In genomic region chr16:70682239-70683145, GRCh38 we compare ENCODE assay signal across 1 cellular context.
TF ChIP-seq lines count a peak whose summit lies in the region.

No MANE protein-coding gene starts in this region.

TF ChIP-seq in HepG2, 621 proteins besides CTCF, POLR2A, EP300 and RAD21 (continued from another document and continues in another):
- TF ChIP-seq, protein P1, sequence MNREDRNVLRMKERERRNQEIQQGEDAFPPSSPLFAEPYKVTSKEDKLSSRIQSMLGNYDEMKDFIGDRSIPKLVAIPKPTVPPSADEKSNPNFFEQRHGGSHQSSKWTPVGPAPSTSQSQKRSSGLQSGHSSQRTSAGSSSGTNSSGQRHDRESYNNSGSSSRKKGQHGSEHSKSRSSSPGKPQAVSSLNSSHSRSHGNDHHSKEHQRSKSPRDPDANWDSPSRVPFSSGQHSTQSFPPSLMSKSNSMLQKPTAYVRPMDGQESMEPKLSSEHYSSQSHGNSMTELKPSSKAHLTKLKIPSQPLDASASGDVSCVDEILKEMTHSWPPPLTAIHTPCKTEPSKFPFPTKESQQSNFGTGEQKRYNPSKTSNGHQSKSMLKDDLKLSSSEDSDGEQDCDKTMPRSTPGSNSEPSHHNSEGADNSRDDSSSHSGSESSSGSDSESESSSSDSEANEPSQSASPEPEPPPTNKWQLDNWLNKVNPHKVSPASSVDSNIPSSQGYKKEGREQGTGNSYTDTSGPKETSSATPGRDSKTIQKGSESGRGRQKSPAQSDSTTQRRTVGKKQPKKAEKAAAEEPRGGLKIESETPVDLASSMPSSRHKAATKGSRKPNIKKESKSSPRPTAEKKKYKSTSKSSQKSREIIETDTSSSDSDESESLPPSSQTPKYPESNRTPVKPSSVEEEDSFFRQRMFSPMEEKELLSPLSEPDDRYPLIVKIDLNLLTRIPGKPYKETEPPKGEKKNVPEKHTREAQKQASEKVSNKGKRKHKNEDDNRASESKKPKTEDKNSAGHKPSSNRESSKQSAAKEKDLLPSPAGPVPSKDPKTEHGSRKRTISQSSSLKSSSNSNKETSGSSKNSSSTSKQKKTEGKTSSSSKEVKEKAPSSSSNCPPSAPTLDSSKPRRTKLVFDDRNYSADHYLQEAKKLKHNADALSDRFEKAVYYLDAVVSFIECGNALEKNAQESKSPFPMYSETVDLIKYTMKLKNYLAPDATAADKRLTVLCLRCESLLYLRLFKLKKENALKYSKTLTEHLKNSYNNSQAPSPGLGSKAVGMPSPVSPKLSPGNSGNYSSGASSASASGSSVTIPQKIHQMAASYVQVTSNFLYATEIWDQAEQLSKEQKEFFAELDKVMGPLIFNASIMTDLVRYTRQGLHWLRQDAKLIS (CRISPR knock-in tag; IDR thresholded peaks at IDR 0.05): no peak; the same call in 1 of the 2 replicates
- TF ChIP-seq, protein P2, sequence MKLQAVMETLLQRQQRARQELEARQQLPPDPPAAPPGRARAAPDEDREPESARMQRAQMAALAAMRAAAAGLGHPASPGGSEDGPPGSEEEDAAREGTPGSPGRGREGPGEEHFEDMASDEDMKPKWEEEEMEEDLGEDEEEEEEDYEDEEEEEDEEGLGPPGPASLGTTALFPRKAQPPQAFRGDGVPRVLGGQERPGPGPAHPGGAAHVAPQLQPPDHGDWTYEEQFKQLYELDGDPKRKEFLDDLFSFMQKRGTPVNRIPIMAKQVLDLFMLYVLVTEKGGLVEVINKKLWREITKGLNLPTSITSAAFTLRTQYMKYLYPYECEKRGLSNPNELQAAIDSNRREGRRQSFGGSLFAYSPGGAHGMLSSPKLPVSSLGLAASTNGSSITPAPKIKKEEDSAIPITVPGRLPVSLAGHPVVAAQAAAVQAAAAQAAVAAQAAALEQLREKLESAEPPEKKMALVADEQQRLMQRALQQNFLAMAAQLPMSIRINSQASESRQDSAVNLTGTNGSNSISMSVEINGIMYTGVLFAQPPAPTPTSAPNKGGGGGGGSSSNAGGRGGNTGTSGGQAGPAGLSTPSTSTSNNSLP (IDR thresholded peaks at IDR 0.05; ENCODE audit: low read depth, low read length): no peak
- TF ChIP-seq CENPX (CRISPR knock-in tag; IDR thresholded peaks at IDR 0.05) (no peak), SIX1 (CRISPR knock-in tag; IDR thresholded peaks at IDR 0.05; ENCODE audit: borderline replicate concordance) (no peak), SMARCC2 (IDR thresholded peaks at IDR 0.05) (no peak), ZFP82 (CRISPR knock-in tag; IDR thresholded peaks at IDR 0.05; ENCODE audit: borderline replicate concordance) (no peak; the same call in 1 of the 2 replicates), SNAI1 (CRISPR knock-in tag; IDR thresholded peaks at IDR 0.05; ENCODE audit: borderline replicate concordance) (no peak), JARID2 (CRISPR knock-in tag; IDR thresholded peaks at IDR 0.05; ENCODE audit: insufficient replicate concordance) (no peak), ZNF251 (CRISPR knock-in tag; IDR thresholded peaks at IDR 0.05) (no peak), MZF1 (CRISPR knock-in tag; IDR thresholded peaks at IDR 0.05; ENCODE audit: borderline replicate concordance) (no peak), ZNF891 (CRISPR knock-in tag; IDR thresholded peaks at IDR 0.05) (no peak), AGO1 (IDR thresholded peaks at IDR 0.05; ENCODE audit: low read depth, low read length, poor library complexity, severe bottlenecking) (peak; percentile 2), ZNF263 (CRISPR knock-in tag; IDR thresholded peaks at IDR 0.05) (no peak), NR2C2 (CRISPR knock-in tag; IDR thresholded peaks at IDR 0.05; ENCODE audit: borderline replicate concordance) (no peak), TBX3 (IDR thresholded peaks at IDR 0.05; ENCODE audit: borderline replicate concordance) (no peak), CENPT (CRISPR knock-in tag; IDR thresholded peaks at IDR 0.05; ENCODE audit: low read depth) (0 out of 2 replicates have a peak, but pooled peaks have one; percentile 39), HOXA9 (CRISPR knock-in tag; IDR thresholded peaks at IDR 0.05; ENCODE audit: borderline replicate concordance) (no peak), REXO4 (CRISPR knock-in tag; IDR thresholded peaks at IDR 0.05; ENCODE audit: borderline replicate concordance) (no peak), SRF (IDR thresholded peaks at IDR 0.05; ENCODE audit: low read depth, low read length) (no peak), NKX3-1 (CRISPR knock-in tag; IDR thresholded peaks at IDR 0.05) (0 out of 2 replicates have a peak, but pooled peaks have one; percentile 14), MAF1 (CRISPR knock-in tag; IDR thresholded peaks at IDR 0.05; ENCODE audit: borderline replicate concordance) (no peak), SP1 (IDR thresholded peaks at IDR 0.05) (no peak), SP1 (CRISPR knock-in tag; IDR thresholded peaks at IDR 0.05) (no peak), HINFP (CRISPR knock-in tag; IDR thresholded peaks at IDR 0.05; ENCODE audit: low read depth) (peak; percentile 29; the same call in 1 of the 2 replicates), ZBTB7A (CRISPR knock-in tag; IDR thresholded peaks at IDR 0.05) (peak; percentile 7; the same call in 1 of the 2 replicates), ZBTB49 (CRISPR knock-in tag; IDR thresholded peaks at IDR 0.05; ENCODE audit: borderline replicate concordance) (no peak), SSRP1 (CRISPR knock-in tag; IDR thresholded peaks at IDR 0.05) (0 out of 2 replicates have a peak, but pooled peaks have one; percentile 24), AKAP8 (CRISPR knock-in tag; IDR thresholded peaks at IDR 0.05) (no peak), ZNF724P (CRISPR knock-in tag; IDR thresholded peaks at IDR 0.05; ENCODE audit: borderline replicate concordance) (no peak), HNRNPK (IDR thresholded peaks at IDR 0.05; ENCODE audit: low read depth, low read length, poor library complexity, severe bottlenecking) (no peak), MBNL3 (CRISPR knock-in tag; conservative IDR thresholded peaks at IDR 0.05) (no peak), ATF7-NPFF (CRISPR knock-in tag; IDR thresholded peaks at IDR 0.05; ENCODE audit: low read depth) (no peak), CCDC6 (CRISPR knock-in tag; IDR thresholded peaks at IDR 0.05) (0 out of 2 replicates have a peak, but pooled peaks have one; percentile 21), ARNT2 (CRISPR knock-in tag; IDR thresholded peaks at IDR 0.05; ENCODE audit: low read depth) (no peak), ZNF296 (CRISPR knock-in tag; conservative IDR thresholded peaks at IDR 0.05) (no peak; the same call in 1 of the 2 replicates)
- TF ChIP-seq, protein P3, sequence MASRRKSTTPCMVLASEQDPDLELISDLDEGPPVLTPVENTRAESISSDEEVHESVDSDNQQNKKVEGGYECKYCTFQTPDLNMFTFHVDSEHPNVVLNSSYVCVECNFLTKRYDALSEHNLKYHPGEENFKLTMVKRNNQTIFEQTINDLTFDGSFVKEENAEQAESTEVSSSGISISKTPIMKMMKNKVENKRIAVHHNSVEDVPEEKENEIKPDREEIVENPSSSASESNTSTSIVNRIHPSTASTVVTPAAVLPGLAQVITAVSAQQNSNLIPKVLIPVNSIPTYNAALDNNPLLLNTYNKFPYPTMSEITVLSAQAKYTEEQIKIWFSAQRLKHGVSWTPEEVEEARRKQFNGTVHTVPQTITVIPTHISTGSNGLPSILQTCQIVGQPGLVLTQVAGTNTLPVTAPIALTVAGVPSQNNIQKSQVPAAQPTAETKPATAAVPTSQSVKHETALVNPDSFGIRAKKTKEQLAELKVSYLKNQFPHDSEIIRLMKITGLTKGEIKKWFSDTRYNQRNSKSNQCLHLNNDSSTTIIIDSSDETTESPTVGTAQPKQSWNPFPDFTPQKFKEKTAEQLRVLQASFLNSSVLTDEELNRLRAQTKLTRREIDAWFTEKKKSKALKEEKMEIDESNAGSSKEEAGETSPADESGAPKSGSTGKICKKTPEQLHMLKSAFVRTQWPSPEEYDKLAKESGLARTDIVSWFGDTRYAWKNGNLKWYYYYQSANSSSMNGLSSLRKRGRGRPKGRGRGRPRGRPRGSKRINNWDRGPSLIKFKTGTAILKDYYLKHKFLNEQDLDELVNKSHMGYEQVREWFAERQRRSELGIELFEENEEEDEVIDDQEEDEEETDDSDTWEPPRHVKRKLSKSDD (CRISPR knock-in tag; IDR thresholded peaks at IDR 0.05; ENCODE audit: low read depth): no peak; the same call in 1 of the 2 replicates
- TF ChIP-seq, protein P4, sequence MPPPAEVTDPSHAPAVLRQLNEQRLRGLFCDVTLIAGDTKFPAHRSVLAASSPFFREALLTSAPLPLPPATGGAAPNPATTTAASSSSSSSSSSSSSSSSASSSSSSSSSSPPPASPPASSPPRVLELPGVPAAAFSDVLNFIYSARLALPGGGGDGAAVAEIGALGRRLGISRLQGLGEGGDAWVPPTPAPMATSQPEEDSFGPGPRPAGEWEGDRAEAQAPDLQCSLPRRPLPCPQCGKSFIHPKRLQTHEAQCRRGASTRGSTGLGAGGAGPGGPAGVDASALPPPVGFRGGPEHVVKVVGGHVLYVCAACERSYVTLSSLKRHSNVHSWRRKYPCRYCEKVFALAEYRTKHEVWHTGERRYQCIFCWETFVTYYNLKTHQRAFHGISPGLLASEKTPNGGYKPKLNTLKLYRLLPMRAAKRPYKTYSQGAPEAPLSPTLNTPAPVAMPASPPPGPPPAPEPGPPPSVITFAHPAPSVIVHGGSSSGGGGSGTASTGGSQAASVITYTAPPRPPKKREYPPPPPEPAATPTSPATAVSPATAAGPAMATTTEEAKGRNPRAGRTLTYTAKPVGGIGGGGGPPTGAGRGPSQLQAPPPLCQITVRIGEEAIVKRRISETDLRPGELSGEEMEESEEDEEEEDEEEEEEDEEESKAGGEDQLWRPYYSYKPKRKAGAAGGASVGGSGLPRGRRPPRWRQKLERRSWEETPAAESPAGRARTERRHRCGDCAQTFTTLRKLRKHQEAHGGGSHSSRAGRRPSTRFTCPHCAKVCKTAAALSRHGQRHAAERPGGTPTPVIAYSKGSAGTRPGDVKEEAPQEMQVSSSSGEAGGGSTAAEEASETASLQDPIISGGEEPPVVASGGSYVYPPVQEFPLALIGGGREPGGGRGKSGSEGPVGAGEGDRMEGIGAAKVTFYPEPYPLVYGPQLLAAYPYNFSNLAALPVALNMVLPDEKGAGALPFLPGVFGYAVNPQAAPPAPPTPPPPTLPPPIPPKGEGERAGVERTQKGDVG (CRISPR knock-in tag; IDR thresholded peaks at IDR 0.05; ENCODE audit: borderline replicate concordance): no peak
- TF ChIP-seq, protein P5, sequence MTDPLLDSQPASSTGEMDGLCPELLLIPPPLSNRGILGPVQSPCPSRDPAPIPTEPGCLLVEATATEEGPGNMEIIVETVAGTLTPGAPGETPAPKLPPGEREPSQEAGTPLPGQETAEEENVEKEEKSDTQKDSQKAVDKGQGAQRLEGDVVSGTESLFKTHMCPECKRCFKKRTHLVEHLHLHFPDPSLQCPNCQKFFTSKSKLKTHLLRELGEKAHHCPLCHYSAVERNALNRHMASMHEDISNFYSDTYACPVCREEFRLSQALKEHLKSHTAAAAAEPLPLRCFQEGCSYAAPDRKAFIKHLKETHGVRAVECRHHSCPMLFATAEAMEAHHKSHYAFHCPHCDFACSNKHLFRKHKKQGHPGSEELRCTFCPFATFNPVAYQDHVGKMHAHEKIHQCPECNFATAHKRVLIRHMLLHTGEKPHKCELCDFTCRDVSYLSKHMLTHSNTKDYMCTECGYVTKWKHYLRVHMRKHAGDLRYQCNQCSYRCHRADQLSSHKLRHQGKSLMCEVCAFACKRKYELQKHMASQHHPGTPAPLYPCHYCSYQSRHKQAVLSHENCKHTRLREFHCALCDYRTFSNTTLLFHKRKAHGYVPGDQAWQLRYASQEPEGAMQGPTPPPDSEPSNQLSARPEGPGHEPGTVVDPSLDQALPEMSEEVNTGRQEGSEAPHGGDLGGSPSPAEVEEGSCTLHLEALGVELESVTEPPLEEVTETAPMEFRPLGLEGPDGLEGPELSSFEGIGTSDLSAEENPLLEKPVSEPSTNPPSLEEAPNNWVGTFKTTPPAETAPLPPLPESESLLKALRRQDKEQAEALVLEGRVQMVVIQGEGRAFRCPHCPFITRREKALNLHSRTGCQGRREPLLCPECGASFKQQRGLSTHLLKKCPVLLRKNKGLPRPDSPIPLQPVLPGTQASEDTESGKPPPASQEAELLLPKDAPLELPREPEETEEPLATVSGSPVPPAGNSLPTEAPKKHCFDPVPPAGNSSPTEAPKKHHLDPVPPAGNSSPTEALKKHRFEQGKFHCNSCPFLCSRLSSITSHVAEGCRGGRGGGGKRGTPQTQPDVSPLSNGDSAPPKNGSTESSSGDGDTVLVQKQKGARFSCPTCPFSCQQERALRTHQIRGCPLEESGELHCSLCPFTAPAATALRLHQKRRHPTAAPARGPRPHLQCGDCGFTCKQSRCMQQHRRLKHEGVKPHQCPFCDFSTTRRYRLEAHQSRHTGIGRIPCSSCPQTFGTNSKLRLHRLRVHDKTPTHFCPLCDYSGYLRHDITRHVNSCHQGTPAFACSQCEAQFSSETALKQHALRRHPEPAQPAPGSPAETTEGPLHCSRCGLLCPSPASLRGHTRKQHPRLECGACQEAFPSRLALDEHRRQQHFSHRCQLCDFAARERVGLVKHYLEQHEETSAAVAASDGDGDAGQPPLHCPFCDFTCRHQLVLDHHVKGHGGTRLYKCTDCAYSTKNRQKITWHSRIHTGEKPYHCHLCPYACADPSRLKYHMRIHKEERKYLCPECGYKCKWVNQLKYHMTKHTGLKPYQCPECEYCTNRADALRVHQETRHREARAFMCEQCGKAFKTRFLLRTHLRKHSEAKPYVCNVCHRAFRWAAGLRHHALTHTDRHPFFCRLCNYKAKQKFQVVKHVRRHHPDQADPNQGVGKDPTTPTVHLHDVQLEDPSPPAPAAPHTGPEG (CRISPR knock-in tag; IDR thresholded peaks at IDR 0.05): no peak
